In the genomic region with DNA sequence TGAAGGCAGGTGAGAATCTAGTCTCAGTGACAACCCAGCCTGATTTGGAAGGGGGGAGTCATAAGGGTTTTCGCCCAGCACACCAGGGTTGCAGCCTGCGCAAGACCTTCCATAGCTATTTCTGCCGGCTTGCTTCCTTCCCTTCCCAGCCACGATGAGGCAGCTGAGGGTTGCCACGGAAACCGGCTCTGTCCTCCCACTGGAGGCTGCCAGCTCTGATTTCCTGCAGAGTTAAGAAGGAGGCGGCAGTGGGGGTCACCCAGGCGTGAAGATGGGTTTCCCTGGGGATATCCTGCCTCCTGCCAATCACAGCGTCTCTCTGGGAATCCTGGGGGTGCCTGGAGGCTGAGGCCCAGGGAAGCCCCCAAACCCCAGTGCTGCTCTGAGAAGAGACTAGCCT, we compare ENCODE assay signal across 9 cellular contexts. TPM values are rescaled to one million over a fixed set of nuclear protein-coding genes. Genes with fewer than 3 reads are reported as not detected.
DNase-seq lines count a peak whose midpoint lies in the region; ATAC-seq and TF ChIP-seq lines count a peak whose summit lies in the region.
"Had no signal": no experiment of that assay in that cellular context is flagged by ENCODE, and none has a peak within 500 bp of the region (broad histone marks: within the 10 kb centered on the region; RNA-seq: fewer than 3 reads in every experiment).

No MANE protein-coding gene starts in this region.

- no peak overlapping the region for H3K18ac ChIP-seq in mesenchymal stem cell (ENCODE audit: low read depth in 1 of 2, low read length in 2 of 2)

- no peak overlapping the region for H4K8ac ChIP-seq in mesenchymal stem cell (ENCODE audit: low read length)

- no peak overlapping the region for H3K4ac ChIP-seq in mesenchymal stem cell (ENCODE audit: low read depth in 1 of 2, low read length in 2 of 2)

- H3K23ac ChIP-seq in mesenchymal stem cell (ENCODE audit: low read length in 2 of 2) = no peak overlapping the region

- no peak overlapping the region for H2BK15ac ChIP-seq in mesenchymal stem cell (ENCODE audit: low read depth, poor library complexity, severe bottlenecking)

- no peak overlapping the region for H2AK5ac ChIP-seq in mesenchymal stem cell (ENCODE audit: low read length, severe bottlenecking)

- no peak overlapping the region for H3K14ac ChIP-seq in mesenchymal stem cell (ENCODE audit: low read length in 2 of 2)

- no peak overlapping the region for H4K91ac ChIP-seq in mesenchymal stem cell (ENCODE audit: low read length)

- H3K27me3 ChIP-seq in mesenchymal stem cell (ENCODE audit: control insufficient read depth in 1 of 2, insufficient read depth in 1 of 2, low read length in 2 of 2) (peaks cover 0 to 15% of the 10 kb centered on the region in 2 experiments), Peyer's patch (no peaks in the 10 kb centered on the region)

- no peak overlapping the region for H2AFZ ChIP-seq in mesenchymal stem cell (ENCODE audit: low read depth, low read length)

- no peaks in the 10 kb centered on the region for H3K79me1 ChIP-seq in mesenchymal stem cell (replicated peaks; ENCODE audit: low read length, poor library complexity, severe bottlenecking)

- H3K4me1 ChIP-seq in mesenchymal stem cell (ENCODE audit: control insufficient read depth, insufficient read depth, low read depth, low read length) (peaks cover 10% of the 10 kb centered on the region), Peyer's patch (no peaks in the 10 kb centered on the region)

- no peak overlapping the region for H2BK12ac ChIP-seq in mesenchymal stem cell (ENCODE audit: low read length in 2 of 2)

- H3K36me3 ChIP-seq in mesenchymal stem cell (ENCODE audit: control insufficient read depth in 1 of 2, insufficient read depth in 2 of 2, low read depth in 1 of 2, low read length in 2 of 2) (peaks cover 19 to 55% of the 10 kb centered on the region in 2 experiments), Peyer's patch (no peaks in the 10 kb centered on the region)

- H3K4me2 ChIP-seq in mesenchymal stem cell (ENCODE audit: low read length, poor library complexity, severe bottlenecking) = no peak overlapping the region

- TF ChIP-seq CTCF in astrocyte of the spinal cord (IDR thresholded peaks at IDR 0.05; ENCODE audit: low read depth, low read length) (no peak), Peyer's patch (IDR thresholded peaks at IDR 0.05) (no peak)

- ATAC-seq in HG02678 (IDR thresholded peaks at IDR 0.05; ENCODE audit: unreplicated experiment) = no peak
- no peak for ATAC-seq in HG03354 (IDR thresholded peaks at IDR 0.05; ENCODE audit: poor library complexity, severe bottlenecking, unreplicated experiment)

- 42% methylated on average over 8 of the region's 9 CpGs for WGBS in mesenchymal stem cell

- DNase-seq in DMS53 (lab: John Stamatoyannopoulos, UW) (peak; percentile 85), NCI-H1694 (lab: John Stamatoyannopoulos, UW) (peak; percentile 55), astrocyte of the spinal cord (ENCODE audit: low read depth, low spot score) (peak; percentile 54), mesenchymal stem cell (peak; percentile 20), Peyer's patch (no peak), HT-29 (ENCODE audit: low spot score) (no peak)

- TF ChIP-seq POLR2A in Peyer's patch (IDR thresholded peaks at IDR 0.05) = no peak

- in situ Hi-C loops in astrocyte of the spinal cord (cut with HindIII; ENCODE audit: low sequenced_read_pairs) = no loop called here

- H3K9me3 ChIP-seq in mesenchymal stem cell (ENCODE audit: control insufficient read depth, low read length) (no peaks in the 10 kb centered on the region), Peyer's patch (no peaks in the 10 kb centered on the region)

- no peak overlapping the region for H3K4me3 ChIP-seq in astrocyte of the spinal cord (ENCODE audit: low read depth, low read length)
- H3K4me3 ChIP-seq in mesenchymal stem cell (ENCODE audit: insufficient read depth in 1 of 2, low read depth in 1 of 2, low read length in 2 of 2) = no peak overlapping the region
- H3K4me3 ChIP-seq in Peyer's patch = no peak overlapping the region

- H2BK5ac ChIP-seq in mesenchymal stem cell (ENCODE audit: low read depth, low read length, poor library complexity, severe bottlenecking) = no peak overlapping the region

- H3K9ac ChIP-seq in mesenchymal stem cell (ENCODE audit: low read length) = no peak overlapping the region

- no peak overlapping the region for H2BK120ac ChIP-seq in mesenchymal stem cell (ENCODE audit: low read depth, low read length)

- H3K27ac ChIP-seq in mesenchymal stem cell (ENCODE audit: low read length, poor library complexity, severe bottlenecking) = no peak overlapping the region
- no peak overlapping the region for H3K27ac ChIP-seq in Peyer's patch

RNA-seq across cellular contexts. Expression of a gene that starts 23.1 kb away (rescaled TPM):
- under 0.01 TPM for polyA plus RNA-seq in mesenchymal stem cell (2013, experiment 1 of 2)
- polyA plus RNA-seq in mesenchymal stem cell (2013, experiment 2 of 2) = under 0.01 TPM
- total RNA-seq in Peyer's patch = under 1 TPM; 0.35 to 0.85 (median 0.61) TPM
- total RNA-seq in HT-29 (2014; rRNA removed; shearing (Covaris generic)) = not detected in 2 replicates
- total RNA-seq: dermis microvascular lymphatic vessel endothelial cell had no signal

Comparison
In these comparisons a context has a peak if more than half of its experiments do, and no peak if none do; other contexts are left out.
1. DNase-seq: peak in DMS53 (single experiment), NCI-H1694 (single experiment), astrocyte of the spinal cord (single experiment) and mesenchymal stem cell (single experiment); none in Peyer's patch (0 of 3) and HT-29 (single experiment).